In genomic region chr15:82986442-82986780, GRCh38 we compare ENCODE assay signal across 8 cellular contexts. TPM values are rescaled to one million over a fixed set of nuclear protein-coding genes. Genes with fewer than 3 reads are reported as not detected.
DNase-seq lines count a peak whose midpoint lies in the region; ATAC-seq and TF ChIP-seq lines count a peak whose summit lies in the region.

No MANE protein-coding gene starts in this region.

- DNase-seq in GM10266 (ENCODE audit: extremely low spot score) (peak; percentile 51), body of pancreas (no peak), left lung (no peak), thyroid gland (peak; percentile 4 to 6), kidney tubule cell (ENCODE audit: low spot score) (no peak), pons (ENCODE audit: low spot score) (no peak)

- peak overlapping the region; percentile 88 for H3K4me2 ChIP-seq in Loucy (ENCODE audit: low read depth, low read length, poor library complexity, severe bottlenecking)

- WGBS in body of pancreas, 2 donors = 1% methylated on average over 8 to 12 of the region's 12 CpGs
- 0 to 3% methylated on average over 12 of the region's 12 CpGs for WGBS in thyroid gland, 2 donors

- peaks cover 11% of the 10 kb centered on the region for H4K20me1 ChIP-seq in Loucy (ENCODE audit: insufficient read depth, low read length, poor library complexity, severe bottlenecking)

- no peak for TF ChIP-seq CTCF in GM10266 (IDR thresholded peaks at IDR 0.05; ENCODE audit: control insufficient read depth, insufficient read depth, low read depth, missing control alignments)
- TF ChIP-seq CTCF in Loucy (conservative IDR thresholded peaks at IDR 0.05; ENCODE audit: low read length) = no peak
- peak in 1 of 7 experiments; percentile 11 for TF ChIP-seq CTCF in body of pancreas (IDR thresholded peaks at IDR 0.05)
- TF ChIP-seq CTCF in left lung (IDR thresholded peaks at IDR 0.05) = no peak
- no peak for TF ChIP-seq CTCF in thyroid gland (IDR thresholded peaks at IDR 0.05)

- no peaks in the 10 kb centered on the region for H3K9me2 ChIP-seq in Loucy (replicated peaks; ENCODE audit: low read depth, low read length)

- peaks cover 49% of the 10 kb centered on the region for H3K79me2 ChIP-seq in Loucy (ENCODE audit: insufficient read depth, low read length)

- H3K4me3 ChIP-seq in Loucy (ENCODE audit: low read length, poor library complexity, severe bottlenecking) (peak overlapping the region; percentile 93), body of pancreas (peak overlapping the region; percentile 85 to 89), left lung (peak overlapping the region; percentile 73 to 79), thyroid gland (replicated peaks in 1 of 3) (peak overlapping the region; percentile 21 to 73 (median 63))

- no peaks in the 10 kb centered on the region for H3F3A ChIP-seq in Loucy (ENCODE audit: low read depth)

- peak overlapping the region; percentile 89 for H3K9ac ChIP-seq in Loucy (ENCODE audit: low read depth, low read length, poor library complexity, severe bottlenecking)

- intact Hi-C loops in body of pancreas (cut with DNase I) = no loop called here
- intact Hi-C loops in left lung (cut with DNase I) = no loop called here
- intact Hi-C loops in thyroid gland (cut with DNase I) = loop anchor here (10.0 kb wide), 1 partner anchor 58 kb away; no protein-coding TSS in a partner anchor

- H3K36me3 ChIP-seq in Loucy (ENCODE audit: insufficient read depth, low read length) (peaks cover 9% of the 10 kb centered on the region; the same call in 1 of the 2 replicates), body of pancreas (replicated peaks in 1 of 2; ENCODE audit: insufficient read depth in 1 of 2, low read depth in 2 of 2) (peaks cover 0 to 2% of the 10 kb centered on the region in 2 donors), left lung (peaks cover 0 to 28% of the 10 kb centered on the region in 2 donors), thyroid gland (peaks cover 10 to 17% of the 10 kb centered on the region in 2 donors)

- H2AFZ ChIP-seq in Loucy (ENCODE audit: low read length) = peak overlapping the region; percentile 98

- TF ChIP-seq POLR2A in body of pancreas (IDR thresholded peaks at IDR 0.05) (no peak), thyroid gland (IDR thresholded peaks at IDR 0.05) (no peak)

- H3K9me3 ChIP-seq in Loucy (ENCODE audit: insufficient read depth, low read depth, low read length) (no peaks in the 10 kb centered on the region), body of pancreas (no peaks in the 10 kb centered on the region), left lung (no peaks in the 10 kb centered on the region), thyroid gland (no peaks in the 10 kb centered on the region)

- peaks cover 22% of the 10 kb centered on the region for H3K4me1 ChIP-seq in Loucy (ENCODE audit: insufficient read depth, low read length, poor library complexity, severe bottlenecking)
- H3K4me1 ChIP-seq in body of pancreas = peaks cover 20% of the 10 kb centered on the region
- H3K4me1 ChIP-seq in left lung = peaks cover 0 to 20% of the 10 kb centered on the region in 2 donors
- peaks cover 11 to 12% of the 10 kb centered on the region in 2 donors for H3K4me1 ChIP-seq in thyroid gland

- H3K27me3 ChIP-seq in Loucy (ENCODE audit: insufficient read depth, low read length, poor library complexity, severe bottlenecking) (no peaks in the 10 kb centered on the region), body of pancreas (no peaks in the 10 kb centered on the region), left lung (no peaks in the 10 kb centered on the region), thyroid gland (no peaks in the 10 kb centered on the region)

- H3K27ac ChIP-seq in body of pancreas (peak overlapping the region; percentile 42 to 90 (median 85)), left lung (peak overlapping the region; percentile 78 to 80), thyroid gland (peak overlapping the region in 2 of 3 donors; percentile 73 to 77)

- ATAC-seq in GM21717 (IDR thresholded peaks at IDR 0.05; ENCODE audit: unreplicated experiment) (peak; percentile 28), body of pancreas (no peak), left lung (peak; percentile 23)

RNA-seq across cellular contexts. Expression of gene RAMAC, which starts 0.4 kb away (rescaled TPM):
- total RNA-seq in body of pancreas (10 to 100 TPM in 1 of 2 donors, 1 to 10 TPM in 1; 9.1 to 12.2 TPM), left lung (10 to 100 TPM; 17.2 to 19.2 TPM), thyroid gland (10 to 100 TPM; 18.7 to 24.0 (median 22.0) TPM)

RNA-seq across cellular contexts. Expression of gene C15orf40, which starts 25.0 kb away (rescaled TPM):
- total RNA-seq in body of pancreas = 1 to 10 TPM; 9.3 to 9.6 TPM
- 10 to 100 TPM; 13.0 to 20.2 TPM for total RNA-seq in left lung
- 10 to 100 TPM in 3 of 4 donors, 1 to 10 TPM in 1; 9.7 to 31.6 (median 22.4) TPM for total RNA-seq in thyroid gland

RNA-seq across cellular contexts. Expression of gene HOMER2, which starts 33.9 kb away (rescaled TPM):
- total RNA-seq in body of pancreas (100 to 1,000 TPM; 331 to 469 TPM), left lung (10 to 100 TPM; 17.3 to 18.8 TPM), thyroid gland (100 to 1,000 TPM in 2 of 4 donors, 10 to 100 TPM in 2; 89.1 to 211 (median 122) TPM)

Comparison
In these comparisons a context has a peak if more than half of its experiments do, and no peak if none do; other contexts are left out.
1. DNase-seq: peak in GM10266 (single experiment) and thyroid gland (2 of 2); none in body of pancreas (0 of 4), left lung (0 of 2), kidney tubule cell (single experiment) and pons (single experiment).
2. RNA of gene HOMER2, which starts 33.9 kb away (total RNA-seq): 331 to 469 TPM in body of pancreas and 89.1 to 211 TPM in thyroid gland; 17.3 to 18.8 TPM in left lung; every median in the first group is over 4 times any median in the second.
3. Peak in every context shown above with its lines, with median percentiles within 50 percentile points of each other: H3K4me3 ChIP-seq and H3K27ac ChIP-seq.